21 cellular contexts compared by ENCODE assay signal in genomic region chr10:96999987-97000386, GRCh38.
A peak's percentile ranks its signal among the peaks of the same experiment; 100 is the strongest.
DNase-seq lines count a peak whose midpoint lies in the region; ATAC-seq, FAIRE-seq and TF ChIP-seq lines count a peak whose summit lies in the region.
"Had no signal": no experiment of that assay in that cellular context is flagged by ENCODE, and none has a peak within 500 bp of the region (broad histone marks: within the 10 kb centered on the region; RNA-seq: fewer than 3 reads in every experiment).

No MANE protein-coding gene starts in this region.

- H4K20me1 ChIP-seq in IMR-90 (ENCODE audit: insufficient read depth, low read length), result no peaks in the 10 kb centered on the region
- H4K20me1 ChIP-seq in K562 (replicated peaks; ENCODE audit: control insufficient read depth, insufficient read depth, low read length), result no peaks in the 10 kb centered on the region
- no peaks in the 10 kb centered on the region for H4K20me1 ChIP-seq in HepG2 (ENCODE audit: insufficient read depth, low read length)

- H3K79me1 ChIP-seq in IMR-90 (ENCODE audit: low read depth in 1 of 2, low read length in 2 of 2), result no peaks in the 10 kb centered on the region

- H3K56ac ChIP-seq in IMR-90 (ENCODE audit: extremely low read depth, insufficient read depth, low read length), result no peak overlapping the region

- CTCF ChIA-PET in IMR-90 (lab: Yijun Ruan, JAX), result no interaction called here
- CTCF ChIA-PET in K562 (lab: Yijun Ruan, JAX; ENCODE audit: low intra/inter-chr PET ratio), result no interaction called here
- CTCF ChIA-PET in HepG2 (lab: Yijun Ruan, JAX; ENCODE audit: low intra/inter-chr PET ratio, low total read pairs), result no interaction called here

- no peak overlapping the region for H2BK20ac ChIP-seq in IMR-90 (ENCODE audit: low read depth, low read length)

- no peak overlapping the region for H3K18ac ChIP-seq in IMR-90 (ENCODE audit: low read depth, low read length)

- no peak overlapping the region for H2BK120ac ChIP-seq in IMR-90 (ENCODE audit: low read depth, low read length)

- H4K5ac ChIP-seq in IMR-90 (ENCODE audit: low read depth, low read length), result no peak overlapping the region

- H3K79me2 ChIP-seq in K562 (ENCODE audit: control insufficient read depth, insufficient read depth, low read length) (no peaks in the 10 kb centered on the region), HepG2 (ENCODE audit: insufficient read depth, low read length) (no peaks in the 10 kb centered on the region)

- ATAC-seq in IMR-90 (ENCODE audit: low read depth), result no peak
- ATAC-seq in K562, result peak; percentile 20; the same call in 1 of the 3 replicates
- peak; percentile 23 for ATAC-seq in HepG2
- no peak for ATAC-seq in GM18505 (IDR thresholded peaks at IDR 0.05; ENCODE audit: unreplicated experiment)

- TF ChIP-seq POLR2A in IMR-90 (IDR thresholded peaks at IDR 0.05; ENCODE audit: low read depth, low read length), result no peak
- no peak for TF ChIP-seq POLR2A in K562 (conservative IDR thresholded peaks at IDR 0.05)
- TF ChIP-seq POLR2A in HepG2 (IDR thresholded peaks at IDR 0.05; ENCODE audit: insufficient read depth in 1 of 2, low read depth in 2 of 2, low read length in 2 of 2), result no peak
- TF ChIP-seq POLR2A in GM18505 (IDR thresholded peaks at IDR 0.05; ENCODE audit: borderline replicate concordance, extremely low read depth, insufficient read depth, insufficient read length), result no peak

- H2BK5ac ChIP-seq in IMR-90 (ENCODE audit: low read depth, low read length, poor library complexity, severe bottlenecking), result no peak overlapping the region

- no peak for TF ChIP-seq RAD21 in IMR-90 (IDR thresholded peaks at IDR 0.05; ENCODE audit: low read length)
- TF ChIP-seq RAD21 in K562 (CRISPR knock-in tag; conservative IDR thresholded peaks at IDR 0.05 in 1 of 2, IDR thresholded peaks at IDR 0.05 in 1 of 2), result no peak
- TF ChIP-seq RAD21 in HepG2 (CRISPR knock-in tag; IDR thresholded peaks at IDR 0.05), result no peak

- no peak overlapping the region for H3K4me3 ChIP-seq in IMR-90 (ENCODE audit: insufficient read depth, low read depth, low read length)
- no peak overlapping the region for H3K4me3 ChIP-seq in K562
- peak overlapping the region in 1 of 3 experiments; percentile 53; a peak in 2 of 6 replicates for H3K4me3 ChIP-seq in HepG2 (replicated peaks in 1 of 3; ENCODE audit: insufficient read depth in 1 of 3, low read depth in 2 of 3, low read length in 3 of 3)

- peak overlapping the region; percentile 23 for H2AFZ ChIP-seq in IMR-90 (replicated peaks; ENCODE audit: low read length, poor library complexity)
- no peak overlapping the region for H2AFZ ChIP-seq in K562 (ENCODE audit: low read depth, low read length)
- H2AFZ ChIP-seq in HepG2 (ENCODE audit: low read length), result no peak overlapping the region

- no peak overlapping the region for H3K14ac ChIP-seq in IMR-90 (replicated peaks; ENCODE audit: low read depth, low read length)

- peak overlapping the region; percentile 15 for H3K27ac ChIP-seq in C4-2B
- H3K27ac ChIP-seq in IMR-90 (ENCODE audit: insufficient read depth, low read length), result no peak overlapping the region
- no peak overlapping the region for H3K27ac ChIP-seq in K562 (ENCODE audit: extremely low read depth, low read depth, low read length)
- peak overlapping the region; percentile 21 for H3K27ac ChIP-seq in HepG2 (ENCODE audit: extremely low read length, insufficient read depth, low read length)

- no peak for TF ChIP-seq EP300 in K562 (IDR thresholded peaks at IDR 0.05; ENCODE audit: low read length)
- TF ChIP-seq EP300 in HepG2 (IDR thresholded peaks at IDR 0.05; ENCODE audit: low read depth in 2 of 2, low read length in 2 of 2), result no peak
- TF ChIP-seq EP300 in HepG2 (CRISPR knock-in tag; IDR thresholded peaks at IDR 0.05; ENCODE audit: borderline replicate concordance), result no peak

- peaks cover 5% of the 10 kb centered on the region; the same call in 1 of the 2 replicates for H3K27me3 ChIP-seq in IMR-90 (ENCODE audit: control insufficient read depth, insufficient read depth, low read length)
- no peaks in the 10 kb centered on the region for H3K27me3 ChIP-seq in K562 (ENCODE audit: control insufficient read depth in 2 of 2, insufficient read depth in 2 of 2, low read length in 2 of 2)
- H3K27me3 ChIP-seq in HepG2 (ENCODE audit: control insufficient read depth in 1 of 2, insufficient read depth in 2 of 2, low read length in 2 of 2), result no peaks in the 10 kb centered on the region; a peak in 1 of 5 replicates

- H2AK5ac ChIP-seq in IMR-90 (ENCODE audit: low read depth, low read length), result no peak overlapping the region

- no peaks in the 10 kb centered on the region for H3K36me3 ChIP-seq in IMR-90 (ENCODE audit: control insufficient read depth, insufficient read depth, low read length)
- no peaks in the 10 kb centered on the region for H3K36me3 ChIP-seq in K562 (ENCODE audit: control insufficient read depth, insufficient read depth, low read length)
- no peaks in the 10 kb centered on the region for H3K36me3 ChIP-seq in HepG2 (replicated peaks in 1 of 2; ENCODE audit: control insufficient read depth in 1 of 2, insufficient read depth in 2 of 2, low read length in 2 of 2)

- in situ Hi-C loops in IMR-90 (cut with MboI; ENCODE audit: low sequenced_read_pairs) (no loop called here), K562 (cut with MboI) (no loop called here), HepG2 (cut with HindIII; ENCODE audit: extremely low pct_ligation_motif_present, low pct_unique_long_range_greater_than_20kb) (no loop called here)

- TF ChIP-seq CTCF in C4-2B (conservative IDR thresholded peaks at IDR 0.05) (no peak), IMR-90 (conservative IDR thresholded peaks at IDR 0.05; ENCODE audit: low read depth, low read length) (no peak), K562 (IDR thresholded peaks at IDR 0.05 in 2 of 3, conservative IDR thresholded peaks at IDR 0.05 in 1 of 3; ENCODE audit: insufficient read depth in 2 of 3, low read depth in 1 of 3, low read length in 3 of 3) (no peak), HepG2 (CRISPR knock-in tag; IDR thresholded peaks at IDR 0.05) (no peak)

- FAIRE-seq in K562 (lab: Jason Lieb, UNC), result no peak
- no peak for FAIRE-seq in HepG2 (lab: Jason Lieb, UNC)
- FAIRE-seq: D721Med, G401.6, GM12891, GM19239, H1, HTR-8/SVneo had no signal

- no TSS peak for BruUV-seq in IMR-90 (replicated peaks; lab: Mats Ljungman, UMichigan)
- no TSS peak for BruUV-seq in K562 (replicated peaks; lab: Mats Ljungman, UMichigan)
- no TSS peak for BruUV-seq in HepG2 (replicated peaks; lab: Mats Ljungman, UMichigan)

- H4K8ac ChIP-seq in IMR-90 (ENCODE audit: low read depth in 2 of 2, low read length in 2 of 2), result no peak overlapping the region

- POLR2A ChIA-PET in IMR-90 (lab: Charles Lee; ENCODE audit: unreplicated experiment), result no interaction called here
- POLR2A ChIA-PET in K562 (lab: Yijun Ruan, JAX), result no interaction called here
- POLR2A ChIA-PET in HepG2 (lab: Yijun Ruan, JAX), result interaction anchor here (0.6 to 2.1 kb wide), 4 partner anchors 20 to 306 kb away, joined by 3 to 7 read pairs (median 4); no protein-coding TSS in a partner anchor

- 90% methylated on average over 2 of the region's 4 CpGs; no CpG with 5 or more reads in 1 of the 2 experiments for WGBS in IMR-90 (ENCODE audit: extremely low coverage in 2 of 2, insufficient read length in 1 of 2), 2 experiments
- WGBS in K562 (ENCODE audit: insufficient coverage, low coverage, missing lambda C conversion rate), result 4% methylated on average over 3 of the region's 4 CpGs
- WGBS in HepG2 (ENCODE audit: low lambda C conversion rate), result 100% methylated on average over 1 of the region's 4 CpGs

- H2AK9ac ChIP-seq in IMR-90 (replicated peaks; ENCODE audit: low read depth, low read length, poor library complexity), result no peak overlapping the region

- no peak overlapping the region for H3K4me2 ChIP-seq in IMR-90 (ENCODE audit: low read depth, low read length)
- H3K4me2 ChIP-seq in K562 (ENCODE audit: insufficient read depth, low read length), result no peak overlapping the region
- peak overlapping the region; percentile 74 for H3K4me2 ChIP-seq in HepG2 (ENCODE audit: low read depth, low read length)

- dilution Hi-C loops in IMR-90 (cut with HindIII; ENCODE audit: low sequenced_read_pairs, unreplicated experiment), result no loop called here

- H3K4me1 ChIP-seq in IMR-90 (ENCODE audit: control insufficient read depth, insufficient read depth, low read length) (peaks cover 5% of the 10 kb centered on the region), K562 (replicated peaks in 1 of 2; ENCODE audit: control insufficient read depth in 2 of 2, insufficient read depth in 2 of 2, low read length in 2 of 2) (peaks cover 2 to 3% of the 10 kb centered on the region in 2 experiments; a peak in 2 of 5 replicates), HepG2 (ENCODE audit: insufficient read depth, low read length) (peaks cover 59% of the 10 kb centered on the region)

- H3K4ac ChIP-seq in IMR-90 (ENCODE audit: low read depth, low read length), result no peak overlapping the region

- H4K91ac ChIP-seq in IMR-90 (ENCODE audit: insufficient read depth, low read depth, low read length), result no peak overlapping the region

- H3K9me3 ChIP-seq in IMR-90 (ENCODE audit: control insufficient read depth, insufficient read depth, low read length) (no peaks in the 10 kb centered on the region), K562 (replicated peaks; ENCODE audit: control insufficient read depth, insufficient read depth, low read depth, low read length) (no peaks in the 10 kb centered on the region), HepG2 (ENCODE audit: low read length) (no peaks in the 10 kb centered on the region)

- peaks cover 11% of the 10 kb centered on the region for H3K9me1 ChIP-seq in IMR-90 (ENCODE audit: insufficient read depth, low read length)
- H3K9me1 ChIP-seq in K562 (ENCODE audit: control insufficient read depth, insufficient read depth, low read length), result no peaks in the 10 kb centered on the region

- H3K9ac ChIP-seq in IMR-90 (ENCODE audit: low read depth, low read length), result no peak overlapping the region
- H3K9ac ChIP-seq in K562 (ENCODE audit: insufficient read depth in 1 of 2, low read depth in 2 of 2, low read length in 2 of 2), result no peak overlapping the region
- no peak overlapping the region for H3K9ac ChIP-seq in HepG2 (ENCODE audit: insufficient read depth, low read depth, low read length)

- DNase-seq in IMR-90 (no peak), K562 (ENCODE audit: extremely low read depth in 1 of 4, low spot score in 3 of 4) (no peak), HepG2 (ENCODE audit: low spot score) (no peak), AML-193 (lab: John Stamatoyannopoulos, UW) (no peak), dermis blood vessel endothelial cell (no peak), midbrain (lab: John Stamatoyannopoulos, UW) (no peak)
- DNase-seq: ACHN; C1 segment of cervical spinal cord; CD4-positive, alpha-beta memory T cell; DMS153; DMS79 treated with DMSO at 0.1 percent for 48 hours; HCEC 1CT; HFFc6 had no signal

- H2BK15ac ChIP-seq in IMR-90 (ENCODE audit: low read depth, low read length), result no peak overlapping the region

- H3K23ac ChIP-seq in IMR-90 (ENCODE audit: low read depth, low read length), result no peak overlapping the region

- intact Hi-C loops in IMR-90 (cut with micrococcal nuclease) (no loop called here), K562 (cut with micrococcal nuclease) (no loop called here), HepG2 (cut with micrococcal nuclease; ENCODE audit: unreplicated experiment) (no loop called here)

TF ChIP-seq in IMR-90, 13 proteins besides CTCF, POLR2A, EP300 and RAD21 (continues in another document):
- TF ChIP-seq CEBPB (IDR thresholded peaks at IDR 0.05; ENCODE audit: low read depth, low read length), result no peak

TF ChIP-seq in HepG2, 621 proteins besides CTCF, POLR2A, EP300 and RAD21 (continues in another document):
- TF ChIP-seq TMF1 (CRISPR knock-in tag; IDR thresholded peaks at IDR 0.05; ENCODE audit: low read depth), result 0 out of 2 replicates have a peak, but pooled peaks have one; percentile 15

Comparison
In these comparisons a context has a peak if more than half of its experiments do, and no peak if none do; other contexts are left out.
1. H3K27ac ChIP-seq: peak in C4-2B (single experiment) and HepG2 (single experiment); none in IMR-90 (single experiment) and K562 (single experiment).
2. ATAC-seq: peak in K562 (single experiment) and HepG2 (single experiment); none in IMR-90 (single experiment) and GM18505 (single experiment).